8 cellular contexts compared by ENCODE assay signal in genomic region chr12:47207829-47208248, GRCh38.
DNase-seq lines count a peak whose midpoint lies in the region; ATAC-seq and TF ChIP-seq lines count a peak whose summit lies in the region.

No MANE protein-coding gene starts in this region.

- intact Hi-C loops in activated CD4-positive, alpha-beta T cell treated with anti-CD3 and anti-CD28 coated beads, Interleukin-2, amount 10 ng/mL, durations not matched to agents 24 days and 14 days (cut with micrococcal nuclease): loop anchor here (1.0 to 2.0 kb wide), 3 partner anchors 7 to 127 kb away; no protein-coding TSS in a partner anchor
- intact Hi-C loops in mammary epithelial cell (cut with micrococcal nuclease): no loop called here

- H2AFZ ChIP-seq in SU-DHL-6 (ENCODE audit: low read depth, low read length, severe bottlenecking) (no peak overlapping the region), mammary epithelial cell (ENCODE audit: low read depth, low read length) (no peak overlapping the region)

- H3K79me2 ChIP-seq in SU-DHL-6 (ENCODE audit: insufficient read depth, low read length): peaks cover 43% of the 10 kb centered on the region
- no peaks in the 10 kb centered on the region for H3K79me2 ChIP-seq in mammary epithelial cell (ENCODE audit: insufficient read depth, low read length)

- H3K4me2 ChIP-seq in SU-DHL-6 (ENCODE audit: low read depth, low read length, poor library complexity, severe bottlenecking) (peak overlapping the region; percentile 59), mammary epithelial cell (ENCODE audit: insufficient read depth, low read depth, low read length) (no peak overlapping the region)

- no peaks in the 10 kb centered on the region for H3K27me3 Mint-ChIP-seq in activated CD4-positive, alpha-beta T cell treated with anti-CD3 and anti-CD28 coated beads, Interleukin-2, amount 10 ng/mL, durations not matched to agents 24 days and 14 days

- H3K36me3 ChIP-seq in SU-DHL-6 (ENCODE audit: low read length): peaks cover 27% of the 10 kb centered on the region
- H3K36me3 ChIP-seq in mammary epithelial cell (ENCODE audit: insufficient read depth, low read length): no peaks in the 10 kb centered on the region
- no peaks in the 10 kb centered on the region for H3K36me3 ChIP-seq in MG63

- WGBS in mammary epithelial cell (ENCODE audit: low coverage, missing lambda C conversion rate): 92% methylated on average over 3 of the region's 3 CpGs

- H3K4me1 Mint-ChIP-seq in activated CD4-positive, alpha-beta T cell treated with anti-CD3 and anti-CD28 coated beads, Interleukin-2, amount 10 ng/mL, durations not matched to agents 24 days and 14 days: peaks cover 65% of the 10 kb centered on the region
- H3K4me1 Mint-ChIP-seq in stimulated activated effector memory CD8-positive, alpha-beta T cell treated with anti-CD3 and anti-CD28 coated beads, Interleukin-12 subunit alpha, Interleukin-12 subunit beta, amount 100 ng/mL, for 72 hours: peaks cover 81% of the 10 kb centered on the region

- in situ Hi-C loops in mammary epithelial cell (cut with MboI; ENCODE audit: low sequenced_read_pairs in 2 of 2): no loop called here

- H3K36me3 Mint-ChIP-seq in activated CD4-positive, alpha-beta T cell treated with anti-CD3 and anti-CD28 coated beads, Interleukin-2, amount 10 ng/mL, durations not matched to agents 24 days and 14 days (ENCODE audit: low read depth): peaks cover 71% of the 10 kb centered on the region
- peaks cover 96% of the 10 kb centered on the region for H3K36me3 Mint-ChIP-seq in stimulated activated effector memory CD8-positive, alpha-beta T cell treated with anti-CD3 and anti-CD28 coated beads, Interleukin-12 subunit alpha, Interleukin-12 subunit beta, amount 100 ng/mL, for 72 hours

- no peaks in the 10 kb centered on the region for H3K9me3 ChIP-seq in SU-DHL-6 (ENCODE audit: insufficient read depth, low read length)
- H3K9me3 ChIP-seq in mammary epithelial cell (replicated peaks; ENCODE audit: insufficient read depth, low read length): no peaks in the 10 kb centered on the region
- no peaks in the 10 kb centered on the region for H3K9me3 ChIP-seq in MG63

- no TSS peak for BruUV-seq in mammary epithelial cell (replicated peaks; lab: Mats Ljungman, UMichigan)

- ATAC-seq in HG03039 (IDR thresholded peaks at IDR 0.05; ENCODE audit: unreplicated experiment): peak; percentile 59
- ATAC-seq in stimulated activated effector memory CD8-positive, alpha-beta T cell treated with anti-CD3 and anti-CD28 coated beads, Interleukin-12 subunit alpha, Interleukin-12 subunit beta, amount 100 ng/mL, for 72 hours: peak; percentile 48

- no peak for DNase-seq in activated CD4-positive, alpha-beta T cell treated with anti-CD3 and anti-CD28 coated beads, Interleukin-2, amount 10 ng/mL, durations not matched to agents 24 days and 14 days
- DNase-seq in activated CD4-positive, alpha-beta T cell treated with anti-CD3 and anti-CD28 coated beads, Interleukin-2, amount 50 U/mL, for 4 hours: no peak
- peak in 1 of 2 donors; percentile 48 for DNase-seq in stimulated activated effector memory CD8-positive, alpha-beta T cell treated with anti-CD3 and anti-CD28 coated beads, Interleukin-12 subunit alpha, Interleukin-12 subunit beta, amount 100 ng/mL, for 72 hours (ENCODE audit: low spot score in 2 of 2)
- DNase-seq in mammary epithelial cell (no peak), MG63 (no peak), NCI-H1417 (lab: John Stamatoyannopoulos, UW) (no peak)

- dilution Hi-C loops in mammary epithelial cell (cut with HindIII; ENCODE audit: low sequenced_read_pairs): no loop called here

- CTCF ChIA-PET in mammary epithelial cell (lab: Charles Lee; ENCODE audit: low non-redundant PET): no interaction called here

- H3K4me3 ChIP-seq in SU-DHL-6 (ENCODE audit: insufficient read depth, low read length, poor library complexity, severe bottlenecking): no peak overlapping the region
- H3K4me3 ChIP-seq in mammary epithelial cell (replicated peaks in 1 of 3; ENCODE audit: insufficient read depth in 1 of 3, low read depth in 2 of 3, low read length in 3 of 3): no peak overlapping the region
- no peak overlapping the region for H3K4me3 ChIP-seq in MG63

- peaks cover 9% of the 10 kb centered on the region for H3K4me1 ChIP-seq in mammary epithelial cell (ENCODE audit: insufficient read depth, low read length)

- peak overlapping the region; percentile 93 for H3K27ac ChIP-seq in SU-DHL-6 (ENCODE audit: low read depth, low read length)
- no peak overlapping the region for H3K27ac ChIP-seq in mammary epithelial cell (ENCODE audit: insufficient read depth, low read depth, low read length)

- H4K20me1 ChIP-seq in SU-DHL-6 (ENCODE audit: low read depth, low read length): no peaks in the 10 kb centered on the region
- no peaks in the 10 kb centered on the region for H4K20me1 ChIP-seq in mammary epithelial cell (ENCODE audit: insufficient read depth, low read length)

- peak overlapping the region; percentile 18 for H3K27ac Mint-ChIP-seq in activated CD4-positive, alpha-beta T cell treated with anti-CD3 and anti-CD28 coated beads, Interleukin-2, amount 10 ng/mL, durations not matched to agents 24 days and 14 days
- H3K27ac Mint-ChIP-seq in stimulated activated effector memory CD8-positive, alpha-beta T cell treated with anti-CD3 and anti-CD28 coated beads, Interleukin-12 subunit alpha, Interleukin-12 subunit beta, amount 100 ng/mL, for 72 hours: peak overlapping the region; percentile 79

- H3K4me3 Mint-ChIP-seq in activated CD4-positive, alpha-beta T cell treated with anti-CD3 and anti-CD28 coated beads, Interleukin-2, amount 10 ng/mL, durations not matched to agents 24 days and 14 days: peak overlapping the region; percentile 79
- H3K4me3 Mint-ChIP-seq in stimulated activated effector memory CD8-positive, alpha-beta T cell treated with anti-CD3 and anti-CD28 coated beads, Interleukin-12 subunit alpha, Interleukin-12 subunit beta, amount 100 ng/mL, for 72 hours: peak overlapping the region; percentile 99

- H3K9ac ChIP-seq in SU-DHL-6 (ENCODE audit: low read length) (peak overlapping the region; percentile 26; the same call in 1 of the 2 replicates), mammary epithelial cell (ENCODE audit: insufficient read depth, low read length) (no peak overlapping the region)

- H3K9me3 Mint-ChIP-seq in activated CD4-positive, alpha-beta T cell treated with anti-CD3 and anti-CD28 coated beads, Interleukin-2, amount 10 ng/mL, durations not matched to agents 24 days and 14 days: no peaks in the 10 kb centered on the region
- H3K9me3 Mint-ChIP-seq in stimulated activated effector memory CD8-positive, alpha-beta T cell treated with anti-CD3 and anti-CD28 coated beads, Interleukin-12 subunit alpha, Interleukin-12 subunit beta, amount 100 ng/mL, for 72 hours: no peaks in the 10 kb centered on the region

- H3K27me3 ChIP-seq in SU-DHL-6 (ENCODE audit: low read length): no peaks in the 10 kb centered on the region
- no peaks in the 10 kb centered on the region for H3K27me3 ChIP-seq in mammary epithelial cell (ENCODE audit: insufficient read depth, low read length)
- no peaks in the 10 kb centered on the region for H3K27me3 ChIP-seq in MG63

- no peaks in the 10 kb centered on the region for H3K9me2 ChIP-seq in SU-DHL-6 (replicated peaks; ENCODE audit: insufficient read depth, low read length)

- no peak for TF ChIP-seq CTCF in SU-DHL-6 (IDR thresholded peaks at IDR 0.05; ENCODE audit: insufficient read depth, low read length, poor library complexity, severe bottlenecking)
- no peak for TF ChIP-seq CTCF in mammary epithelial cell (conservative IDR thresholded peaks at IDR 0.05 in 1 of 2, IDR thresholded peaks at IDR 0.05 in 1 of 2; ENCODE audit: extremely low read depth in 1 of 2, insufficient read depth in 1 of 2, low read depth in 1 of 2, low read length in 2 of 2)

- peaks cover 62% of the 10 kb centered on the region for H3F3A ChIP-seq in SU-DHL-6 (ENCODE audit: insufficient read depth)
